24 cellular contexts compared by ENCODE assay signal in the genomic region with DNA sequence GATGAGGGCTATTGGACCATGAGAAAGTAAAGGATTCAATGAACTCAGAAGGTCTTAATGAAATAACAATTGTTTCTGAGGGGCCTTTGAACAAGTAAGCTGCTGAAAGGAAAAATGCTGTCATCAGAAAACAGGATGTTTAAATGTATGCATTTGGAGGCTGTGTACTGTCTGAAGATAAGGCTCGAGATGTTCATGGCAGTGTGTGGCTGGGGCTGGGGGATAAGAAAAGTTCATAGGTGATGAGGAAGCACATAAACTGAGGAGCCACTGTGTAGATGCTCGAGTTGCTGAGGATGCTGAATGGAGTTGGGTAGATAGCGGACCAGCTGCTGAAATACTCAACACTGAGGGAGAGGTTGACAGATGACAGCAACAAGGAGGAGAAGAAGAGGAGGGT. TPM values are rescaled to one million over a fixed set of nuclear protein-coding genes. Genes with fewer than 3 reads are reported as not detected.
DNase-seq lines count a peak whose midpoint lies in the region; ATAC-seq and TF ChIP-seq lines count a peak whose summit lies in the region.
"Had no signal": no experiment of that assay in that cellular context is flagged by ENCODE, and none has a peak within 500 bp of the region (broad histone marks: within the 10 kb centered on the region; RNA-seq: fewer than 3 reads in every experiment).

No MANE protein-coding gene starts in this region.

- DNase-seq in MCF 10A (ENCODE audit: unreplicated experiment) (no peak), mammary epithelial cell (no peak), T-helper 17 cell (no peak), nephron progenitor cell (no peak), HFFc6 (no peak), suprapubic skin (ENCODE audit: low spot score in 2 of 2) (no peak), NCI-H187 (lab: John Stamatoyannopoulos, UW) (no peak)
- DNase-seq in activated naive CD8-positive, alpha-beta T cell treated with anti-CD3 and anti-CD28 coated beads for 36 hours = no peak
- DNase-seq: activated CD4-positive, CD25-positive, alpha-beta regulatory T cell treated with anti-CD3 and anti-CD28 coated beads, Interleukin-2, amount 50 U/mL, for 72 hours; GDM1; kidney glomerular epithelial cell; NCI-H1694; NCI-H2171 treated with DMSO at 0.1 percent for 48 hours; NCI-H526 treated with DMSO at 0.1 percent for 48 hours; stimulated activated CD4-positive, alpha-beta T cell treated with anti-CD3 and anti-CD28 coated beads, Interleukin-2, amount 100 ng/mL, for 48 hours; stimulated activated naive CD4-positive, alpha-beta T cell treated with Interleukin-2 at 50 U/mL for 16 hours; T-helper 9 cell had no signal

- H3K27me3 Mint-ChIP-seq in MCF 10A (ENCODE audit: insufficient read depth, unreplicated experiment) = no peaks in the 10 kb centered on the region
- no peaks in the 10 kb centered on the region for H3K27me3 Mint-ChIP-seq in T-helper 17 cell
- H3K27me3 Mint-ChIP-seq in activated naive CD8-positive, alpha-beta T cell treated with anti-CD3 and anti-CD28 coated beads for 36 hours = no peaks in the 10 kb centered on the region
- H3K27me3 Mint-ChIP-seq in nephron progenitor cell (ENCODE audit: low read depth, poor library complexity) = no peaks in the 10 kb centered on the region
- peaks cover 3% of the 10 kb centered on the region; the same call in 1 of the 2 replicates for H3K27me3 Mint-ChIP-seq in HFFc6 (ENCODE audit: insufficient read depth)

- no peak overlapping the region for H2AFZ ChIP-seq in mammary epithelial cell (ENCODE audit: low read depth, low read length)

- H3K4me1 ChIP-seq in mammary epithelial cell (ENCODE audit: insufficient read depth, low read length) (peaks cover 17% of the 10 kb centered on the region), suprapubic skin (no peaks in the 10 kb centered on the region)
- H3K4me1 ChIP-seq: tibial nerve had no signal

- TF ChIP-seq EP300 in suprapubic skin (IDR thresholded peaks at IDR 0.05) = no peak

- no peak for ATAC-seq in T-helper 17 cell

- no peak overlapping the region for H3K4me2 ChIP-seq in mammary epithelial cell (ENCODE audit: insufficient read depth, low read depth, low read length)
- H3K4me2 ChIP-seq: smooth muscle cell had no signal

- dilution Hi-C loops in mammary epithelial cell (cut with HindIII; ENCODE audit: low sequenced_read_pairs) = no loop called here

- TF ChIP-seq POLR2A in suprapubic skin (IDR thresholded peaks at IDR 0.05) = no peak

- TF ChIP-seq CTCF in MCF 10A (IDR thresholded peaks at IDR 0.05; ENCODE audit: unreplicated experiment) = no peak
- no peak for TF ChIP-seq CTCF in mammary epithelial cell (conservative IDR thresholded peaks at IDR 0.05 in 1 of 2, IDR thresholded peaks at IDR 0.05 in 1 of 2; ENCODE audit: extremely low read depth in 1 of 2, insufficient read depth in 1 of 2, low read depth in 1 of 2, low read length in 2 of 2)
- no peak for TF ChIP-seq CTCF in nephron progenitor cell (IDR thresholded peaks at IDR 0.05)
- TF ChIP-seq CTCF in HFFc6 (IDR thresholded peaks at IDR 0.05) = no peak
- TF ChIP-seq CTCF in suprapubic skin (IDR thresholded peaks at IDR 0.05) = no peak

- peaks cover 25% of the 10 kb centered on the region for H3K4me1 Mint-ChIP-seq in MCF 10A (ENCODE audit: insufficient read depth, unreplicated experiment)
- H3K4me1 Mint-ChIP-seq in T-helper 17 cell = peaks cover 47% of the 10 kb centered on the region
- peaks cover 30% of the 10 kb centered on the region for H3K4me1 Mint-ChIP-seq in activated naive CD8-positive, alpha-beta T cell treated with anti-CD3 and anti-CD28 coated beads for 36 hours
- no peaks in the 10 kb centered on the region for H3K4me1 Mint-ChIP-seq in nephron progenitor cell
- peaks cover 38% of the 10 kb centered on the region for H3K4me1 Mint-ChIP-seq in HFFc6 (ENCODE audit: low read depth)

- WGBS in mammary epithelial cell (ENCODE audit: low coverage, missing lambda C conversion rate) = 97% methylated on average over 3 of the region's 3 CpGs
- WGBS in suprapubic skin = 85% methylated on average over 3 of the region's 3 CpGs

- no peaks in the 10 kb centered on the region for H3K79me2 ChIP-seq in mammary epithelial cell (ENCODE audit: insufficient read depth, low read length)

- peaks cover 74% of the 10 kb centered on the region for H3K36me3 Mint-ChIP-seq in MCF 10A (ENCODE audit: insufficient read depth, unreplicated experiment)
- peaks cover 20% of the 10 kb centered on the region for H3K36me3 Mint-ChIP-seq in T-helper 17 cell (ENCODE audit: low read depth)
- H3K36me3 Mint-ChIP-seq in activated naive CD8-positive, alpha-beta T cell treated with anti-CD3 and anti-CD28 coated beads for 36 hours = peaks cover 53% of the 10 kb centered on the region
- H3K36me3 Mint-ChIP-seq in nephron progenitor cell (ENCODE audit: low read depth) = peaks cover 80% of the 10 kb centered on the region
- peaks cover 28% of the 10 kb centered on the region for H3K36me3 Mint-ChIP-seq in HFFc6 (ENCODE audit: low read depth)

- H3K4me3 ChIP-seq in mammary epithelial cell (replicated peaks in 1 of 3; ENCODE audit: insufficient read depth in 1 of 3, low read depth in 2 of 3, low read length in 3 of 3) (no peak overlapping the region), suprapubic skin (no peak overlapping the region)
- H3K4me3 ChIP-seq: lung, smooth muscle cell, tibial nerve had no signal

- POLR2A ChIA-PET in MCF 10A (lab: Yijun Ruan, JAX) = interaction anchor here (6.8 kb wide), 1 partner anchor 17 kb away, joined by 74 read pairs; the partner anchor contains the start of gene THEM4

- H3K27ac ChIP-seq in mammary epithelial cell (ENCODE audit: insufficient read depth, low read depth, low read length) = no peak overlapping the region
- H3K27ac ChIP-seq in suprapubic skin = no peak overlapping the region
- H3K27ac ChIP-seq: brain microvascular endothelial cell, tibial nerve had no signal

- CTCF ChIA-PET in MCF 10A (lab: Yijun Ruan, JAX) = interaction anchor here (0.8 to 5.9 kb wide), 3 partner anchors 9 to 43 kb away, joined by 3 to 48 read pairs (median 7); partner anchors contain the start of gene THEM4
- CTCF ChIA-PET in mammary epithelial cell (lab: Charles Lee; ENCODE audit: low non-redundant PET) = no interaction called here

- no peaks in the 10 kb centered on the region for H3K9me3 ChIP-seq in mammary epithelial cell (replicated peaks; ENCODE audit: insufficient read depth, low read length)
- H3K9me3 ChIP-seq in T-helper 17 cell (ENCODE audit: control insufficient read depth, low read length, poor library complexity, severe bottlenecking) = no peaks in the 10 kb centered on the region
- H3K9me3 ChIP-seq in suprapubic skin = no peaks in the 10 kb centered on the region
- H3K9me3 ChIP-seq: tibial nerve had no signal

- in situ Hi-C loops in mammary epithelial cell (cut with MboI; ENCODE audit: low sequenced_read_pairs in 2 of 2) = no loop called here

- no peaks in the 10 kb centered on the region for H4K20me1 ChIP-seq in mammary epithelial cell (ENCODE audit: insufficient read depth, low read length)

- intact Hi-C loops in MCF 10A (cut with micrococcal nuclease) (no loop called here), mammary epithelial cell (cut with micrococcal nuclease) (no loop called here)

- H3K9me3 Mint-ChIP-seq in MCF 10A (ENCODE audit: unreplicated experiment) (no peaks in the 10 kb centered on the region), nephron progenitor cell (peaks cover 13% of the 10 kb centered on the region), HFFc6 (no peaks in the 10 kb centered on the region)
- H3K9me3 Mint-ChIP-seq in activated naive CD8-positive, alpha-beta T cell treated with anti-CD3 and anti-CD28 coated beads for 36 hours = no peaks in the 10 kb centered on the region

- no peaks in the 10 kb centered on the region for H3K27me3 ChIP-seq in mammary epithelial cell (ENCODE audit: insufficient read depth, low read length)
- no peaks in the 10 kb centered on the region for H3K27me3 ChIP-seq in suprapubic skin
- H3K27me3 ChIP-seq: brain microvascular endothelial cell, tibial nerve had no signal

- peaks cover 9% of the 10 kb centered on the region for H3K36me3 ChIP-seq in mammary epithelial cell (ENCODE audit: insufficient read depth, low read length)
- H3K36me3 ChIP-seq in suprapubic skin = peaks cover 19% of the 10 kb centered on the region
- H3K36me3 ChIP-seq: brain microvascular endothelial cell had no signal

- no peak overlapping the region for H3K4me3 Mint-ChIP-seq in MCF 10A (ENCODE audit: unreplicated experiment)
- H3K4me3 Mint-ChIP-seq in T-helper 17 cell = peak overlapping the region; percentile 5
- no peak overlapping the region for H3K4me3 Mint-ChIP-seq in activated naive CD8-positive, alpha-beta T cell treated with anti-CD3 and anti-CD28 coated beads for 36 hours
- H3K4me3 Mint-ChIP-seq in nephron progenitor cell = no peak overlapping the region
- no peak overlapping the region for H3K4me3 Mint-ChIP-seq in HFFc6

- BruUV-seq in MCF 10A (replicated peaks; lab: Mats Ljungman, UMichigan) (no TSS peak), mammary epithelial cell (replicated peaks; lab: Mats Ljungman, UMichigan) (no TSS peak)

- no peak overlapping the region for H3K9ac ChIP-seq in mammary epithelial cell (ENCODE audit: insufficient read depth, low read length)

- H3K27ac Mint-ChIP-seq in MCF 10A (ENCODE audit: low read depth, unreplicated experiment) = peak overlapping the region; percentile 8
- H3K27ac Mint-ChIP-seq in T-helper 17 cell = peak overlapping the region; percentile 85
- H3K27ac Mint-ChIP-seq in activated naive CD8-positive, alpha-beta T cell treated with anti-CD3 and anti-CD28 coated beads for 36 hours = peak overlapping the region; percentile 74
- H3K27ac Mint-ChIP-seq in nephron progenitor cell = peak overlapping the region; percentile 8
- H3K27ac Mint-ChIP-seq in HFFc6 = no peak overlapping the region

RNA-seq across cellular contexts. Expression of gene THEM4, which starts 17.8 kb away (rescaled TPM):
- total RNA-seq in MCF 10A (2022) (27.5 and 29.1 TPM in 2 replicates), mammary epithelial cell (10 to 100 TPM; 15.3 to 18.8 TPM), T-helper 17 cell (10 to 100 TPM; 42.2 to 57.3 TPM), suprapubic skin (10 to 100 TPM in 1 of 4 donors, 1 to 10 TPM in 3; 6.7 to 31.5 (median 8.9) TPM)
- polyA plus RNA-seq in mammary epithelial cell = 16.2 TPM
- polyA minus RNA-seq in mammary epithelial cell = 10.7 TPM
- total RNA-seq in activated naive CD8-positive, alpha-beta T cell treated with anti-CD3 and anti-CD28 coated beads for 36 hours = 10 to 100 TPM; 32.9 to 34.2 TPM
- 10 to 100 TPM in 1 of 6 experiments, 1 to 10 TPM in 5; 8.0 to 10.1 (median 9.3) TPM for total RNA-seq in HFFc6 (2021; fragmentation: NEBNext Ultra II Directional; extraction: Animal tissue kit (Norgen Biotek cat#: 25700))

RNA-seq across cellular contexts. Expression of gene THEM5, which starts 38.0 kb away (rescaled TPM):
- total RNA-seq in MCF 10A (2022) = not detected in 2 replicates
- not detected for total RNA-seq in mammary epithelial cell
- polyA plus RNA-seq in mammary epithelial cell = not detected
- not detected for polyA minus RNA-seq in mammary epithelial cell
- under 1 TPM in 1 of 2 donors, not detected in 1; 0.89 TPM for total RNA-seq in T-helper 17 cell
- not detected for total RNA-seq in activated naive CD8-positive, alpha-beta T cell treated with anti-CD3 and anti-CD28 coated beads for 36 hours
- not detected for total RNA-seq in HFFc6 (2021; fragmentation: NEBNext Ultra II Directional; extraction: Animal tissue kit (Norgen Biotek cat#: 25700))
- total RNA-seq in suprapubic skin = 10 to 100 TPM; 29.1 to 89.7 (median 64.3) TPM
- total RNA-seq: lung, omental fat pad, SK-MEL-5, tibial nerve had no signal
- polyA plus RNA-seq: adipose tissue, lung had no signal

RNA-seq across cellular contexts. Expression of gene C2CD4D, which starts 51.9 kb away (rescaled TPM):
- total RNA-seq in MCF 10A (2022) = not detected in 2 replicates
- under 1 TPM; 0.17 to 0.33 TPM for total RNA-seq in mammary epithelial cell
- 0.19 TPM for polyA plus RNA-seq in mammary epithelial cell
- polyA minus RNA-seq in mammary epithelial cell = not detected
- total RNA-seq in T-helper 17 cell = 1 to 10 TPM; 1.9 to 2.3 TPM
- under 1 TPM; 0.68 to 0.76 TPM for total RNA-seq in activated naive CD8-positive, alpha-beta T cell treated with anti-CD3 and anti-CD28 coated beads for 36 hours
- not detected for total RNA-seq in HFFc6 (2021; fragmentation: NEBNext Ultra II Directional; extraction: Animal tissue kit (Norgen Biotek cat#: 25700))
- total RNA-seq in suprapubic skin = 1 to 10 TPM in 3 of 4 donors, under 1 TPM in 1; 0.68 to 7.3 (median 2.1) TPM
- total RNA-seq: smooth muscle cell had no signal
- polyA plus RNA-seq: smooth muscle cell had no signal

RNA-seq across cellular contexts. Expression of gene RORC, which starts 59.9 kb away (rescaled TPM):
- total RNA-seq in MCF 10A (2022) = 0.40 and 0.81 TPM in 2 replicates
- total RNA-seq in mammary epithelial cell = under 1 TPM in 1 of 2 donors, not detected in 1; 0.33 TPM
- 0.09 TPM for polyA plus RNA-seq in mammary epithelial cell
- 0.26 TPM for polyA minus RNA-seq in mammary epithelial cell
- total RNA-seq in T-helper 17 cell = 10 to 100 TPM; 38.4 to 42.5 TPM
- total RNA-seq in activated naive CD8-positive, alpha-beta T cell treated with anti-CD3 and anti-CD28 coated beads for 36 hours = under 1 TPM; 0.06 to 0.12 TPM
- not detected for total RNA-seq in HFFc6 (2021; fragmentation: NEBNext Ultra II Directional; extraction: Animal tissue kit (Norgen Biotek cat#: 25700))
- 10 to 100 TPM; 29.0 to 73.8 (median 43.0) TPM for total RNA-seq in suprapubic skin
- total RNA-seq: smooth muscle cell had no signal
- polyA plus RNA-seq: smooth muscle cell had no signal

Comparison
In these comparisons a context has a peak if more than half of its experiments do, and no peak if none do; other contexts are left out.
1. RNA of gene THEM5, which starts 38.0 kb away (total RNA-seq): 29.1 to 89.7 TPM in suprapubic skin; 0.89 TPM in T-helper 17 cell, not detected in MCF 10A, not detected in mammary epithelial cell, not detected in activated naive CD8-positive, alpha-beta T cell treated with anti-CD3 and anti-CD28 coated beads for 36 hours and not detected in HFFc6; every median in the first group is over 10 times any median in the second.